1 cellular context compared by ENCODE assay signal in genomic region chrX:48493890-48494364, GRCh38.
TF ChIP-seq lines count a peak whose summit lies in the region.

No MANE protein-coding gene starts in this region.

TF ChIP-seq in GM23338, 12 proteins besides CTCF, POLR2A, EP300 and RAD21 (continued from another document):
- no peak for TF ChIP-seq EZH2phosphoT487 (IDR thresholded peaks at IDR 0.05; ENCODE audit: unreplicated experiment)
- no peak for TF ChIP-seq REST (IDR thresholded peaks at IDR 0.05; ENCODE audit: unreplicated experiment)
- TF ChIP-seq STAT1 (IDR thresholded peaks at IDR 0.05; ENCODE audit: unreplicated experiment), result no peak
